In genomic region chr1:61114178-61114870, GRCh38 we compare ENCODE assay signal across 15 cellular contexts. TPM values are rescaled to one million over a fixed set of nuclear protein-coding genes. Genes with fewer than 3 reads are reported as not detected.
DNase-seq lines count a peak whose midpoint lies in the region; ATAC-seq, FAIRE-seq and TF ChIP-seq lines count a peak whose summit lies in the region.
"Had no signal": no experiment of that assay in that cellular context is flagged by ENCODE, and none has a peak within 500 bp of the region (broad histone marks: within the 10 kb centered on the region; RNA-seq: fewer than 3 reads in every experiment).

No MANE protein-coding gene starts in this region.

- peak; percentile 74 for FAIRE-seq in islet of Langerhans (lab: Jason Lieb, UNC)
- FAIRE-seq in pancreas (lab: Jason Lieb, UNC) = no peak
- FAIRE-seq: GM12878, GM18507, H54 had no signal

- H3K9me3 ChIP-seq in left ventricle myocardium inferior (replicated peaks) (no peaks in the 10 kb centered on the region), pancreas (no peaks in the 10 kb centered on the region)
- H3K9me3 ChIP-seq: BLaER1 had no signal

- in situ Hi-C loops in brain microvascular endothelial cell (cut with HindIII; ENCODE audit: low pct_ligation_motif_present, low sequenced_read_pairs) = no loop called here

- H3K36me3 ChIP-seq in left ventricle myocardium inferior = no peaks in the 10 kb centered on the region
- H3K36me3 ChIP-seq in pancreas = no peaks in the 10 kb centered on the region
- H3K36me3 ChIP-seq in brain microvascular endothelial cell (replicated peaks) = no peaks in the 10 kb centered on the region
- H3K36me3 ChIP-seq: BLaER1 had no signal

- H3K27ac ChIP-seq in left ventricle myocardium inferior (replicated peaks) = peak overlapping the region; percentile 72
- no peak overlapping the region for H3K27ac ChIP-seq in pancreas
- no peak overlapping the region for H3K27ac ChIP-seq in brain microvascular endothelial cell
- H3K27ac ChIP-seq: 22Rv1, BLaER1 had no signal

- ATAC-seq in pancreas = peak; percentile 49 to 66 (median 64)
- ATAC-seq: GM12878 had no signal

- 68 to 71% methylated on average over 3 of the region's 3 CpGs for WGBS in pancreas, 2 donors

- TF ChIP-seq CTCF in left ventricle myocardium inferior (IDR thresholded peaks at IDR 0.05; ENCODE audit: borderline replicate concordance) (no peak), pancreas (IDR thresholded peaks at IDR 0.05) (no peak), brain microvascular endothelial cell (IDR thresholded peaks at IDR 0.05; ENCODE audit: low read depth, low read length, missing control alignments) (no peak)

- DNase-seq in left ventricle myocardium inferior = no peak
- DNase-seq in cardiac septum (ENCODE audit: low spot score) = no peak
- no peak for DNase-seq in pancreas
- DNase-seq in NCI-H146 (lab: John Stamatoyannopoulos, UW) = no peak
- no peak for DNase-seq in COLO668 (lab: John Stamatoyannopoulos, UW; ENCODE audit: unreplicated experiment)
- no peak for DNase-seq in brain microvascular endothelial cell
- DNase-seq: AML-193; CD8-positive, alpha-beta memory T cell; DMS79 had no signal

- intact Hi-C loops in left ventricle myocardium inferior (cut with micrococcal nuclease) (no loop called here), cardiac septum (cut with DNase I) (no loop called here), pancreas (cut with DNase I) (no loop called here)

- peaks cover 81% of the 10 kb centered on the region for H3K4me1 ChIP-seq in left ventricle myocardium inferior
- peaks cover 17 to 32% (median 19%) of the 10 kb centered on the region in 3 donors for H3K4me1 ChIP-seq in pancreas
- H3K4me1 ChIP-seq: BLaER1 had no signal

- no peaks in the 10 kb centered on the region for H3K27me3 ChIP-seq in left ventricle myocardium inferior (ENCODE audit: low read depth)
- no peaks in the 10 kb centered on the region for H3K27me3 ChIP-seq in pancreas
- no peaks in the 10 kb centered on the region for H3K27me3 ChIP-seq in brain microvascular endothelial cell (replicated peaks)
- H3K27me3 ChIP-seq: BLaER1 had no signal

- H3K4me3 ChIP-seq in left ventricle myocardium inferior (no peak overlapping the region), pancreas (no peak overlapping the region), brain microvascular endothelial cell (ENCODE audit: low read depth, low read length) (no peak overlapping the region)
- H3K4me3 ChIP-seq: BLaER1, GM12878 had no signal

RNA-seq across cellular contexts. Expression of gene NFIA, which starts 32.0 kb away (rescaled TPM):
- 90.2 TPM for total RNA-seq in left ventricle myocardium inferior
- total RNA-seq in cardiac septum = 78.6 TPM
- 10 to 100 TPM; 29.0 to 48.1 (median 32.8) TPM for total RNA-seq in pancreas
- polyA plus RNA-seq in pancreas = 1 to 10 TPM; 4.9 to 5.6 TPM
